12 cellular contexts compared by ENCODE assay signal in genomic region chr4:27692868-27693634, GRCh38.
"Had no signal": no experiment of that assay in that cellular context is flagged by ENCODE, and none has a peak within 500 bp of the region (broad histone marks: within the 10 kb centered on the region; RNA-seq: fewer than 3 reads in every experiment).

No MANE protein-coding gene starts in this region.

- H3K36me3 ChIP-seq: colonic mucosa had no signal

- H3K36me3 Mint-ChIP-seq: brain, WTC11 had no signal

- ATAC-seq: activated CD8-positive, alpha-beta T cell treated with anti-CD3 and anti-CD28 coated beads, Interleukin-2, amount 10 ng/mL, durations not matched to agents 7 days and 5 days; sciatic nerve; stimulated activated naive CD8-positive, alpha-beta T cell treated with anti-CD3 and anti-CD28 coated beads, Interleukin-15, amount 100 ng/mL, for 72 hours; T-helper 17 cell had no signal

- H3K27ac ChIP-seq: colonic mucosa had no signal

- H3K27me3 Mint-ChIP-seq: stimulated activated naive CD8-positive, alpha-beta T cell treated with anti-CD3 and anti-CD28 coated beads, Interleukin-15, amount 100 ng/mL, for 72 hours; T-helper 17 cell had no signal

- H3K9me3 ChIP-seq: colonic mucosa had no signal

- H3K27me3 ChIP-seq: colonic mucosa had no signal

- H3K9me3 Mint-ChIP-seq: WTC11 had no signal

- H3K27ac Mint-ChIP-seq: activated CD8-positive, alpha-beta T cell treated with anti-CD3 and anti-CD28 coated beads, Interleukin-2, amount 10 ng/mL, durations not matched to agents 7 days and 5 days; activated naive CD4-positive, alpha-beta T cell treated with anti-CD3 and anti-CD28 coated beads, Interleukin-2, amount 50 U/mL, for 72 hours; brain; stimulated activated naive CD8-positive, alpha-beta T cell treated with anti-CD3 and anti-CD28 coated beads, Interleukin-15, amount 100 ng/mL, for 72 hours; T-helper 17 cell; WTC11 had no signal

- H3K4me3 ChIP-seq: colonic mucosa had no signal

- H3K4me1 Mint-ChIP-seq: brain; stimulated activated naive CD8-positive, alpha-beta T cell treated with anti-CD3 and anti-CD28 coated beads, Interleukin-15, amount 100 ng/mL, for 72 hours; T-helper 17 cell had no signal

- DNase-seq: activated CD8-positive, alpha-beta memory T cell treated with anti-CD3 and anti-CD28 coated beads, Interleukin-2, amount 50 U/mL, for 4 hours; activated CD8-positive, alpha-beta T cell treated with anti-CD3 and anti-CD28 coated beads, Interleukin-2, amount 10 ng/mL, durations not matched to agents 7 days and 5 days; activated gamma-delta T cell; central memory CD4-positive, alpha-beta T cell; colonic mucosa; effector CD4-positive, alpha-beta T cell; stimulated activated naive CD8-positive, alpha-beta T cell treated with anti-CD3 and anti-CD28 coated beads, Interleukin-15, amount 100 ng/mL, for 72 hours; T-helper 17 cell had no signal

- H3K4me1 ChIP-seq: colonic mucosa had no signal

- H3K4me3 Mint-ChIP-seq: activated CD8-positive, alpha-beta T cell treated with anti-CD3 and anti-CD28 coated beads, Interleukin-2, amount 10 ng/mL, durations not matched to agents 7 days and 5 days; brain; stimulated activated naive CD8-positive, alpha-beta T cell treated with anti-CD3 and anti-CD28 coated beads, Interleukin-15, amount 100 ng/mL, for 72 hours; T-helper 17 cell; WTC11 had no signal
